In the genomic region with DNA sequence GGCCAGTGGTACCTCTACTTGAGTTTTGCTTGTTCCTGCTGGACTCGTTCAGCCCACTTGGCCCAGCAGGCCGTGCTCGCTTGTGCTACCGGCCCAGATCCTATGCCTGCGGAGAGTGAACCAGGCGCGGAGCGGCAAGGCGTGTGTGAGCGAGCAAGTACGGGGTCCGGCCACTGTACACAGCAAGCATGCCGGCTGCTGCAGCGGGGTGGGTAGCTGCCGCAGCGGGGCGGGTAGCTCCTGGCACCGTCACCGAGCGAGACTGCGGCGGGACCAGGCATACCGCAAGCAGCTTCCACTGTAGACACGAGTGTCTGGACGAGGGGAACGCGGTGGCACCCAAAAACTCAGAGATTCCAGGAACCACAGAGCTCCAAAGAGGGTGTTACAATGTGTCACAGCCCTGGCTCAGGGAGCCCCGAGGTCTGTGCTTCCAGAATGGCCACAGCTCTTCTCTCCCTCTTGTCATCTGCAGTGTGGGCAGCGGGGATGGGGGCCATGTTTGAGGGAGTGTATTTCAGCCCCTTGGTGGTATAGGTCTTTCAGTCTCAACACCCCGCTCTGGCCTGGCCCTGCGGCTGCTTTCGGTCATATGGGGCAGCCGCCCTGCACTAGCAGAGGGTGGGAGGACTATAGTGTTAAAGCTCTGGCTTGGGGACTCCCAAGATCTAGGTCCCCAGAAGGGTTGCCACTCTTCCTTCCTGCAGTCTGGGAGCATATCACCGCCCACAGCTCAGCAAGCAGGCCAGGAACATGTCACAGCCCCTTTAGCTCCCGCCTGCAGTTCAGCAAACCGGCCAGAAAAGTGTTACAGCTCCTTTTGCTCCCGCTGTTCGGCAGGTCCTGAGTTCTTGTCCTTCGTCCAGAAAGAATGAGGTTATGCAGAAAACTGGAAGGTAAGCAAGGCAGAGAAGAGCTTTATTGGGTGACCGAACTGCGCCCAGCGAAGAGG, we compare ENCODE assay signal across 8 cellular contexts. TPM values are rescaled to one million over a fixed set of nuclear protein-coding genes. Genes with fewer than 3 reads are reported as not detected.
DNase-seq lines count a peak whose midpoint lies in the region; ATAC-seq and TF ChIP-seq lines count a peak whose summit lies in the region.

No MANE protein-coding gene starts in this region.

- H3K4me1 Mint-ChIP-seq in activated naive CD8-positive, alpha-beta T cell treated with anti-CD3 and anti-CD28 coated beads, Interleukin-2, amount 10 ng/mL, durations not matched to agents 7 days and 5 days: peaks cover 13% of the 10 kb centered on the region
- peaks cover 10 to 25% of the 10 kb centered on the region in 2 donors for H3K4me1 Mint-ChIP-seq in stimulated activated naive B cell treated with anti-CD40 and anti-IgM and Interleukin-4, amounts not matched to agents 10 μg/mL and 1 μg/mL and 100 μg/mL, for 72 hours
- peaks cover 14% of the 10 kb centered on the region for H3K4me1 Mint-ChIP-seq in nephron progenitor cell

- peak overlapping the region; percentile 26 for H3K4me3 Mint-ChIP-seq in activated naive CD8-positive, alpha-beta T cell treated with anti-CD3 and anti-CD28 coated beads, Interleukin-2, amount 10 ng/mL, durations not matched to agents 7 days and 5 days
- H3K4me3 Mint-ChIP-seq in stimulated activated naive B cell treated with anti-CD40 and anti-IgM and Interleukin-4, amounts not matched to agents 10 μg/mL and 1 μg/mL and 100 μg/mL, for 72 hours: peak overlapping the region; percentile 60 to 67
- H3K4me3 Mint-ChIP-seq in nephron progenitor cell: no peak overlapping the region

- H3K27ac Mint-ChIP-seq in activated naive CD8-positive, alpha-beta T cell treated with anti-CD3 and anti-CD28 coated beads, Interleukin-2, amount 10 ng/mL, durations not matched to agents 7 days and 5 days: no peak overlapping the region
- no peak overlapping the region for H3K27ac Mint-ChIP-seq in stimulated activated naive B cell treated with anti-CD40 and anti-IgM and Interleukin-4, amounts not matched to agents 10 μg/mL and 1 μg/mL and 100 μg/mL, for 72 hours
- no peak overlapping the region for H3K27ac Mint-ChIP-seq in nephron progenitor cell

- peak; percentile 35 for DNase-seq in activated naive CD8-positive, alpha-beta T cell treated with anti-CD3 and anti-CD28 coated beads, Interleukin-2, amount 10 ng/mL, durations not matched to agents 7 days and 5 days
- DNase-seq in hypothalamus (lab: John Stamatoyannopoulos, UW) (peak in 31 of 51 donors; percentile 3 to 50 (median 21)), nephron progenitor cell (no peak), HUDEP-2 (lab: John Stamatoyannopoulos, UW; ENCODE audit: unreplicated experiment in 76 of 76) (no peak), lower leg skin (ENCODE audit: low spot score in 2 of 2) (no peak)
- no peak for DNase-seq in stimulated activated naive B cell treated with anti-CD40 and anti-IgM and Interleukin-4, amounts not matched to agents 10 μg/mL and 1 μg/mL and 100 μg/mL, for 72 hours

- no peaks in the 10 kb centered on the region for H3K36me3 Mint-ChIP-seq in activated naive CD8-positive, alpha-beta T cell treated with anti-CD3 and anti-CD28 coated beads, Interleukin-2, amount 10 ng/mL, durations not matched to agents 7 days and 5 days
- H3K36me3 Mint-ChIP-seq in stimulated activated naive B cell treated with anti-CD40 and anti-IgM and Interleukin-4, amounts not matched to agents 10 μg/mL and 1 μg/mL and 100 μg/mL, for 72 hours: no peaks in the 10 kb centered on the region
- H3K36me3 Mint-ChIP-seq in nephron progenitor cell (ENCODE audit: low read depth): no peaks in the 10 kb centered on the region

- H3K4me3 ChIP-seq in lower leg skin (ENCODE audit: low read depth, poor library complexity, severe bottlenecking): no peak overlapping the region

- ATAC-seq in HG03354 (IDR thresholded peaks at IDR 0.05; ENCODE audit: poor library complexity, severe bottlenecking, unreplicated experiment) (peak; percentile 51), GM19455 (IDR thresholded peaks at IDR 0.05; ENCODE audit: unreplicated experiment) (no peak)
- ATAC-seq in activated naive CD8-positive, alpha-beta T cell treated with anti-CD3 and anti-CD28 coated beads, Interleukin-2, amount 10 ng/mL, durations not matched to agents 7 days and 5 days (ENCODE audit: low read depth): peak; percentile 66
- ATAC-seq in stimulated activated naive B cell treated with anti-CD40 and anti-IgM and Interleukin-4, amounts not matched to agents 10 μg/mL and 1 μg/mL and 100 μg/mL, for 72 hours (replicated peaks): peak; percentile 55 to 65

- 57 to 69% methylated on average over 33 to 41 of the region's 42 CpGs for WGBS in lower leg skin, 2 donors

- intact Hi-C loops in lower leg skin (cut with DNase I; ENCODE audit: low total_unique reads): no loop called here

- TF ChIP-seq CTCF in nephron progenitor cell (IDR thresholded peaks at IDR 0.05): no peak
- no peak for TF ChIP-seq CTCF in lower leg skin (IDR thresholded peaks at IDR 0.05)

- POLR2A ChIA-PET in activated naive CD8-positive, alpha-beta T cell treated with anti-CD3 and anti-CD28 coated beads, Interleukin-2, amount 10 ng/mL, durations not matched to agents 7 days and 5 days (lab: Charles Lee): interaction anchor here (1.1 kb wide), 1 partner anchor 286 kb away, joined by 3 read pairs; a partner anchor contains a TSS

- no peaks in the 10 kb centered on the region for H3K9me3 Mint-ChIP-seq in activated naive CD8-positive, alpha-beta T cell treated with anti-CD3 and anti-CD28 coated beads, Interleukin-2, amount 10 ng/mL, durations not matched to agents 7 days and 5 days
- H3K9me3 Mint-ChIP-seq in stimulated activated naive B cell treated with anti-CD40 and anti-IgM and Interleukin-4, amounts not matched to agents 10 μg/mL and 1 μg/mL and 100 μg/mL, for 72 hours: no peaks in the 10 kb centered on the region
- H3K9me3 Mint-ChIP-seq in nephron progenitor cell: no peaks in the 10 kb centered on the region

- H3K27me3 Mint-ChIP-seq in activated naive CD8-positive, alpha-beta T cell treated with anti-CD3 and anti-CD28 coated beads, Interleukin-2, amount 10 ng/mL, durations not matched to agents 7 days and 5 days: peaks cover 13% of the 10 kb centered on the region
- peaks cover 17 to 29% of the 10 kb centered on the region in 2 donors for H3K27me3 Mint-ChIP-seq in stimulated activated naive B cell treated with anti-CD40 and anti-IgM and Interleukin-4, amounts not matched to agents 10 μg/mL and 1 μg/mL and 100 μg/mL, for 72 hours
- peaks cover 33% of the 10 kb centered on the region for H3K27me3 Mint-ChIP-seq in nephron progenitor cell (ENCODE audit: low read depth, poor library complexity)

- no peak for TF ChIP-seq POLR2A in lower leg skin (IDR thresholded peaks at IDR 0.05)

RNA-seq across cellular contexts. Expression of a gene that starts 6.1 kb away (rescaled TPM):
- total RNA-seq in activated naive CD8-positive, alpha-beta T cell treated with anti-CD3 and anti-CD28 coated beads, Interleukin-2, amount 10 ng/mL, durations not matched to agents 7 days and 5 days: 10 to 100 TPM; 33.2 to 36.6 TPM
- 10 to 100 TPM; 21.9 to 37.1 (median 30.5) TPM for total RNA-seq in lower leg skin

RNA-seq across cellular contexts. Expression of a gene that starts 11.6 kb away (rescaled TPM):
- total RNA-seq in activated naive CD8-positive, alpha-beta T cell treated with anti-CD3 and anti-CD28 coated beads, Interleukin-2, amount 10 ng/mL, durations not matched to agents 7 days and 5 days: not detected
- 1 to 10 TPM in 1 of 4 donors, not detected in 3; 4.5 TPM for total RNA-seq in lower leg skin

RNA-seq across cellular contexts. Expression of a gene that starts 19.7 kb away (rescaled TPM):
- not detected for total RNA-seq in activated naive CD8-positive, alpha-beta T cell treated with anti-CD3 and anti-CD28 coated beads, Interleukin-2, amount 10 ng/mL, durations not matched to agents 7 days and 5 days
- total RNA-seq in lower leg skin: not detected

RNA-seq across cellular contexts. Expression of a gene that starts 51.1 kb away (rescaled TPM):
- total RNA-seq in activated naive CD8-positive, alpha-beta T cell treated with anti-CD3 and anti-CD28 coated beads, Interleukin-2, amount 10 ng/mL, durations not matched to agents 7 days and 5 days: under 1 TPM; 0.14 to 0.22 TPM
- total RNA-seq in lower leg skin: under 1 TPM in 3 of 4 donors, not detected in 1; 0.19 to 0.68 (median 0.34) TPM

RNA-seq across cellular contexts. Expression of a gene that starts 53.8 kb away (rescaled TPM):
- not detected for total RNA-seq in activated naive CD8-positive, alpha-beta T cell treated with anti-CD3 and anti-CD28 coated beads, Interleukin-2, amount 10 ng/mL, durations not matched to agents 7 days and 5 days
- 1 to 10 TPM in 3 of 4 donors, under 1 TPM in 1; 0.34 to 3.9 (median 1.7) TPM for total RNA-seq in lower leg skin

Comparison
In these comparisons a context has a peak if more than half of its experiments do, and no peak if none do; other contexts are left out.
1. DNase-seq: peak in activated naive CD8-positive, alpha-beta T cell treated with anti-CD3 and anti-CD28 coated beads, Interleukin-2, amount 10 ng/mL, durations not matched to agents 7 days and 5 days (single experiment) and hypothalamus (31 of 51); none in stimulated activated naive B cell treated with anti-CD40 and anti-IgM and Interleukin-4, amounts not matched to agents 10 μg/mL and 1 μg/mL and 100 μg/mL, for 72 hours (single experiment), nephron progenitor cell (single experiment), HUDEP-2 (0 of 76) and lower leg skin (0 of 2).